In genomic region chr1:172589553-172589952, GRCh38 we compare ENCODE assay signal across 16 cellular contexts. TPM values are rescaled to one million over a fixed set of nuclear protein-coding genes. Genes with fewer than 3 reads are reported as not detected.
DNase-seq lines count a peak whose midpoint lies in the region; ATAC-seq and TF ChIP-seq lines count a peak whose summit lies in the region.
"Had no signal": no experiment of that assay in that cellular context is flagged by ENCODE, and none has a peak within 500 bp of the region (broad histone marks: within the 10 kb centered on the region; RNA-seq: fewer than 3 reads in every experiment).

No MANE protein-coding gene starts in this region.

- DNase-seq in CD14-positive monocyte (ENCODE audit: low spot score) (no peak), GM23248 (no peak), fibroblast of lung (ENCODE audit: low read depth in 2 of 2) (no peak), epidermal melanocyte (ENCODE audit: insufficient read length, low spot score) (no peak), hypothalamus (lab: John Stamatoyannopoulos, UW) (no peak), body of pancreas (no peak)
- no peak for DNase-seq in activated T-helper 2 cell treated with anti-CD3 and anti-CD28 coated beads, Interferon-gamma antibody, Interleukin-2, Interleukin-4, amounts not matched to agents 10 μg/mL and 5 μg/mL and 100 μg/mL, durations not matched to agents 14 hours and 24 hours and 36 hours (ENCODE audit: low spot score)
- DNase-seq: activated T-cell treated with anti-CD3 and anti-CD28 coated beads for 4 hours, AML-193, left ventricle myocardium superior, NCI-H146, NCI-H2171, NCI-H526, SHP77 treated with DMSO at 0.1 percent for 48 hours, upper lobe of left lung had no signal

- peaks cover 0 to 8% (median 0%) of the 10 kb centered on the region in 7 donors for H3K9me3 Mint-ChIP-seq in CD14-positive monocyte
- peaks cover 7% of the 10 kb centered on the region for H3K9me3 Mint-ChIP-seq in activated T-helper 2 cell treated with anti-CD3 and anti-CD28 coated beads, Interferon-gamma antibody, Interleukin-2, Interleukin-4, amounts not matched to agents 10 μg/mL and 5 μg/mL and 100 μg/mL, durations not matched to agents 14 hours and 24 hours and 36 hours

- WGBS in GM23248 (ENCODE audit: low coverage in 1 of 2, low lambda C conversion rate in 2 of 2, missing lambda C conversion rate in 2 of 2), 2 experiments: 97 to 100% methylated on average over 3 of the region's 3 CpGs
- 83 to 86% methylated on average over 3 of the region's 3 CpGs for WGBS in body of pancreas, 2 donors

- H4K20me1 ChIP-seq in GM23248 (ENCODE audit: insufficient read depth): no peaks in the 10 kb centered on the region
- H4K20me1 ChIP-seq in fibroblast of lung (ENCODE audit: control insufficient read depth, extremely low read depth, insufficient read depth, low read length): no peaks in the 10 kb centered on the region

- H3K36me3 ChIP-seq in GM23248 (ENCODE audit: low read depth): peaks cover 13% of the 10 kb centered on the region; the same call in 1 of the 2 replicates
- peaks cover 4% of the 10 kb centered on the region for H3K36me3 ChIP-seq in fibroblast of lung (ENCODE audit: control insufficient read depth, insufficient read depth, low read length)
- peaks cover 0 to 7% of the 10 kb centered on the region in 2 donors for H3K36me3 ChIP-seq in body of pancreas (replicated peaks in 1 of 2; ENCODE audit: insufficient read depth in 1 of 2, low read depth in 2 of 2)

- H3K27me3 ChIP-seq in GM23248 (replicated peaks; ENCODE audit: insufficient read depth) (no peaks in the 10 kb centered on the region), fibroblast of lung (ENCODE audit: control insufficient read depth, insufficient read depth, low read length) (no peaks in the 10 kb centered on the region), body of pancreas (no peaks in the 10 kb centered on the region)
- H3K27me3 ChIP-seq: neural progenitor cell, upper lobe of left lung had no signal

- H3K9me2 ChIP-seq in GM23248 (ENCODE audit: insufficient read depth): no peaks in the 10 kb centered on the region

- no peak for TF ChIP-seq POLR2A in body of pancreas (IDR thresholded peaks at IDR 0.05)

- H3K4me1 Mint-ChIP-seq in CD14-positive monocyte: peaks cover 29% of the 10 kb centered on the region
- peaks cover 28% of the 10 kb centered on the region for H3K4me1 Mint-ChIP-seq in activated T-helper 2 cell treated with anti-CD3 and anti-CD28 coated beads, Interferon-gamma antibody, Interleukin-2, Interleukin-4, amounts not matched to agents 10 μg/mL and 5 μg/mL and 100 μg/mL, durations not matched to agents 14 hours and 24 hours and 36 hours (ENCODE audit: low read depth)
- H3K4me1 Mint-ChIP-seq: neural progenitor cell had no signal

- peak overlapping the region; percentile 79 to 95 (median 91) for H3K27ac Mint-ChIP-seq in CD14-positive monocyte
- H3K27ac Mint-ChIP-seq in activated T-helper 2 cell treated with anti-CD3 and anti-CD28 coated beads, Interferon-gamma antibody, Interleukin-2, Interleukin-4, amounts not matched to agents 10 μg/mL and 5 μg/mL and 100 μg/mL, durations not matched to agents 14 hours and 24 hours and 36 hours: peak overlapping the region; percentile 72
- H3K27ac Mint-ChIP-seq: neural progenitor cell had no signal

- no peak overlapping the region for H3K4me3 Mint-ChIP-seq in CD14-positive monocyte
- no peak overlapping the region for H3K4me3 Mint-ChIP-seq in activated T-helper 2 cell treated with anti-CD3 and anti-CD28 coated beads, Interferon-gamma antibody, Interleukin-2, Interleukin-4, amounts not matched to agents 10 μg/mL and 5 μg/mL and 100 μg/mL, durations not matched to agents 14 hours and 24 hours and 36 hours (ENCODE audit: low read depth)
- H3K4me3 Mint-ChIP-seq: neural progenitor cell had no signal

- H3K27ac ChIP-seq in GM23248: peak overlapping the region; percentile 70
- H3K27ac ChIP-seq in fibroblast of lung (ENCODE audit: insufficient read depth, low read length): peak overlapping the region; percentile 35
- H3K27ac ChIP-seq in body of pancreas: no peak overlapping the region
- H3K27ac ChIP-seq: neural progenitor cell had no signal

- H3K4me3 ChIP-seq in GM23248 (peak overlapping the region; percentile 32), fibroblast of lung (replicated peaks in 1 of 4; ENCODE audit: control extremely low read depth in 1 of 4, insufficient read depth in 1 of 4, low read depth in 3 of 4, low read length in 4 of 4) (no peak overlapping the region), body of pancreas (no peak overlapping the region)
- H3K4me3 ChIP-seq: neural progenitor cell, upper lobe of left lung had no signal

- H3K79me2 ChIP-seq in GM23248 (ENCODE audit: insufficient read depth) (peaks cover 55% of the 10 kb centered on the region), fibroblast of lung (ENCODE audit: control insufficient read depth, insufficient read depth, low read length) (no peaks in the 10 kb centered on the region)

- H3K9ac ChIP-seq in GM23248 (0 out of 2 replicates have a peak overlapping the region, but pooled peaks have one; percentile 8), fibroblast of lung (ENCODE audit: insufficient read depth, low read length) (no peak overlapping the region)
- H3K9ac ChIP-seq: neural progenitor cell had no signal

- H2AFZ ChIP-seq in GM23248 (no peak overlapping the region), fibroblast of lung (ENCODE audit: low read length) (no peak overlapping the region)
- H2AFZ ChIP-seq: neural progenitor cell had no signal

- H3K27me3 Mint-ChIP-seq in CD14-positive monocyte (ENCODE audit: low read depth in 3 of 3): no peaks in the 10 kb centered on the region
- H3K27me3 Mint-ChIP-seq in activated T-helper 2 cell treated with anti-CD3 and anti-CD28 coated beads, Interferon-gamma antibody, Interleukin-2, Interleukin-4, amounts not matched to agents 10 μg/mL and 5 μg/mL and 100 μg/mL, durations not matched to agents 14 hours and 24 hours and 36 hours (ENCODE audit: low read depth): no peaks in the 10 kb centered on the region

- intact Hi-C loops in CD14-positive monocyte (cut with micrococcal nuclease): no loop called here
- intact Hi-C loops in activated T-helper 2 cell treated with anti-CD3 and anti-CD28 coated beads, Interferon-gamma antibody, Interleukin-2, Interleukin-4, amounts not matched to agents 10 μg/mL and 5 μg/mL and 100 μg/mL, durations not matched to agents 14 hours and 24 hours and 36 hours (cut with micrococcal nuclease): loop anchor here (1.0 to 5.0 kb wide), 7 partner anchors 50 to 608 kb away; partner anchors contain the start of gene SUCO
- intact Hi-C loops in body of pancreas (cut with DNase I): no loop called here

- H3K36me3 Mint-ChIP-seq in CD14-positive monocyte: peaks cover 57 to 70% of the 10 kb centered on the region in 2 donors
- H3K36me3 Mint-ChIP-seq in activated T-helper 2 cell treated with anti-CD3 and anti-CD28 coated beads, Interferon-gamma antibody, Interleukin-2, Interleukin-4, amounts not matched to agents 10 μg/mL and 5 μg/mL and 100 μg/mL, durations not matched to agents 14 hours and 24 hours and 36 hours (ENCODE audit: low read depth): peaks cover 75% of the 10 kb centered on the region

- H3K4me2 ChIP-seq in GM23248 (ENCODE audit: unreplicated experiment): peak overlapping the region; percentile 77
- peak overlapping the region; percentile 37 for H3K4me2 ChIP-seq in fibroblast of lung (ENCODE audit: extremely low read depth, insufficient read depth, low read length)
- H3K4me2 ChIP-seq: neural progenitor cell had no signal

- H3K4me1 ChIP-seq in GM23248 (ENCODE audit: insufficient read depth) (peaks cover 48% of the 10 kb centered on the region), fibroblast of lung (ENCODE audit: control insufficient read depth, extremely low read depth, insufficient read depth, low read length) (peaks cover 5% of the 10 kb centered on the region), body of pancreas (peaks cover 7% of the 10 kb centered on the region)
- H3K4me1 ChIP-seq: neural progenitor cell had no signal

- no peak for TF ChIP-seq CTCF in CD14-positive monocyte (IDR thresholded peaks at IDR 0.05)
- TF ChIP-seq CTCF in fibroblast of lung (conservative IDR thresholded peaks at IDR 0.05 in 1 of 2, IDR thresholded peaks at IDR 0.05 in 1 of 2; ENCODE audit: low read depth in 1 of 2, low read length in 2 of 2): no peak
- TF ChIP-seq CTCF in body of pancreas (IDR thresholded peaks at IDR 0.05): no peak

- H3K9me3 ChIP-seq in GM23248 (ENCODE audit: low read depth): no peaks in the 10 kb centered on the region
- H3K9me3 ChIP-seq in fibroblast of lung (ENCODE audit: control insufficient read depth, insufficient read depth, low read depth, low read length): no peaks in the 10 kb centered on the region
- H3K9me3 ChIP-seq in body of pancreas: no peaks in the 10 kb centered on the region
- H3K9me3 ChIP-seq: upper lobe of left lung had no signal

- ATAC-seq in body of pancreas: no peak
- ATAC-seq: left ventricle myocardium superior had no signal

- H3F3A ChIP-seq in GM23248 (ENCODE audit: insufficient read depth): peaks cover 48% of the 10 kb centered on the region

- in situ Hi-C loops in GM23248 (cut with MboI): no loop called here

RNA-seq across cellular contexts. Expression of gene SUCO, which starts 56.6 kb away (rescaled TPM):
- polyA plus RNA-seq in CD14-positive monocyte: 1 to 10 TPM; 6.8 to 8.5 TPM
- total RNA-seq in GM23248 (2014; rRNA removed; shearing (Covaris generic)): 21.1 and 24.3 TPM in 2 replicates
- 12.4 and 12.9 TPM in 2 replicates for polyA plus RNA-seq in GM23248 (2016; fragmentation: Nextera tagmentation; extraction: Ambion mirVana)
- 28.2 and 33.3 TPM in 2 replicates for total RNA-seq in activated T-helper 2 cell treated with anti-CD3 and anti-CD28 coated beads, Interferon-gamma antibody, Interleukin-2, Interleukin-4, amounts not matched to agents 10 μg/mL and 5 μg/mL and 100 μg/mL, durations not matched to agents 14 hours and 24 hours and 36 hours
- total RNA-seq in fibroblast of lung: 22.6 and 25.8 TPM in 2 replicates
- 17.1 and 20.4 TPM in 2 replicates for polyA plus RNA-seq in fibroblast of lung
- polyA plus RNA-seq in fibroblast of lung (2012): 12.4 and 16.3 TPM in 2 replicates
- polyA minus RNA-seq in fibroblast of lung (ENCODE audit: low replicate concordance): 3.0 and 3.4 TPM in 2 replicates
- 10 to 100 TPM; 61.0 to 68.6 TPM for total RNA-seq in body of pancreas

Comparison
In these comparisons a context has a peak if more than half of its experiments do, and no peak if none do; other contexts are left out.
1. H3K27ac ChIP-seq: peak in GM23248 (single experiment) and fibroblast of lung (single experiment); none in body of pancreas (0 of 4).